ENCODE assay signal across 18 cellular contexts in genomic region chr11:66649903-66650302, GRCh38. TPM values are rescaled to one million over a fixed set of nuclear protein-coding genes. Genes with fewer than 3 reads are reported as not detected.
"Had no signal": no experiment of that assay in that cellular context is flagged by ENCODE, and none has a peak within 500 bp of the region (broad histone marks: within the 10 kb centered on the region; RNA-seq: fewer than 3 reads in every experiment).

No MANE protein-coding gene starts in this region.

- ATAC-seq: activated T-helper 17 cell treated with anti-CD3 and anti-CD28 coated beads, Interleukin-2, amount 50 U/mL, for 72 hours; mucosa of descending colon; stimulated activated memory B cell treated with anti-CD40 and anti-IgM and Interleukin-4, amounts not matched to agents 10 μg/mL and 1 μg/mL and 100 μg/mL, for 72 hours; T-cell had no signal

- H3K9me3 Mint-ChIP-seq: activated CD4-positive, alpha-beta T cell treated with anti-CD3 and anti-CD28 coated beads, Interleukin-2, amount 10 ng/mL, durations not matched to agents 24 days and 14 days; activated T-helper 17 cell treated with anti-CD3 and anti-CD28 coated beads, Interleukin-2, amount 50 U/mL, for 72 hours; dendritic cell treated with granulocyte-macrophage colony-stimulating factor and Interleukin-4, amounts not matched to agents 40 ng/mL and 50 ng/mL, for 4 days; naive B cell; neural progenitor cell; stimulated activated memory B cell treated with anti-CD40 and anti-IgM and Interleukin-4, amounts not matched to agents 10 μg/mL and 1 μg/mL and 100 μg/mL, for 72 hours; T-cell had no signal

- H3K4me1 ChIP-seq: neural progenitor cell had no signal

- H3K36me3 ChIP-seq: ovary had no signal

- H3K4me3 ChIP-seq: mucosa of descending colon, neural progenitor cell, ovary, sigmoid colon, thyroid gland had no signal

- H3K27me3 Mint-ChIP-seq: activated CD4-positive, alpha-beta T cell treated with anti-CD3 and anti-CD28 coated beads, Interleukin-2, amount 10 ng/mL, durations not matched to agents 24 days and 14 days; activated T-helper 17 cell treated with anti-CD3 and anti-CD28 coated beads, Interleukin-2, amount 50 U/mL, for 72 hours; dendritic cell treated with granulocyte-macrophage colony-stimulating factor and Interleukin-4, amounts not matched to agents 40 ng/mL and 50 ng/mL, for 4 days; naive B cell; stimulated activated memory B cell treated with anti-CD40 and anti-IgM and Interleukin-4, amounts not matched to agents 10 μg/mL and 1 μg/mL and 100 μg/mL, for 72 hours; T-cell had no signal

- H3K27ac Mint-ChIP-seq: activated CD4-positive, alpha-beta T cell treated with anti-CD3 and anti-CD28 coated beads, Interleukin-2, amount 10 ng/mL, durations not matched to agents 24 days and 14 days; activated T-helper 17 cell treated with anti-CD3 and anti-CD28 coated beads, Interleukin-2, amount 50 U/mL, for 72 hours; dendritic cell treated with granulocyte-macrophage colony-stimulating factor and Interleukin-4, amounts not matched to agents 40 ng/mL and 50 ng/mL, for 4 days; neural progenitor cell; stimulated activated memory B cell treated with anti-CD40 and anti-IgM and Interleukin-4, amounts not matched to agents 10 μg/mL and 1 μg/mL and 100 μg/mL, for 72 hours had no signal

- H3K27me3 ChIP-seq: neural progenitor cell, ovary, sigmoid colon, thyroid gland had no signal

- DNase-seq: activated CD4-positive, alpha-beta T cell treated with anti-CD3 and anti-CD28 coated beads, Interleukin-2, amount 10 ng/mL, durations not matched to agents 24 days and 14 days; activated naive CD4-positive, alpha-beta T cell; activated T-cell treated with anti-CD3 and anti-CD28 coated beads for 4 hours; effector memory CD4-positive, alpha-beta T cell; mesenchymal stem cell; mucosa of descending colon; naive B cell; ovary; sigmoid colon; stimulated activated CD4-positive, alpha-beta T cell treated with anti-CD3 and anti-CD28 coated beads, Interleukin-4, amount 100 ng/mL, for 24 hours; T-cell; T1000; thyroid gland had no signal

- H3K4me3 Mint-ChIP-seq: activated CD4-positive, alpha-beta T cell treated with anti-CD3 and anti-CD28 coated beads, Interleukin-2, amount 10 ng/mL, durations not matched to agents 24 days and 14 days; activated T-helper 17 cell treated with anti-CD3 and anti-CD28 coated beads, Interleukin-2, amount 50 U/mL, for 72 hours; dendritic cell treated with granulocyte-macrophage colony-stimulating factor and Interleukin-4, amounts not matched to agents 40 ng/mL and 50 ng/mL, for 4 days; naive B cell; neural progenitor cell; stimulated activated memory B cell treated with anti-CD40 and anti-IgM and Interleukin-4, amounts not matched to agents 10 μg/mL and 1 μg/mL and 100 μg/mL, for 72 hours; T-cell had no signal

- H2AFZ ChIP-seq: neural progenitor cell had no signal

- H3K4me2 ChIP-seq: neural progenitor cell had no signal

- H3K27ac ChIP-seq: neural progenitor cell, ovary, sigmoid colon, thyroid gland had no signal

RNA-seq across cellular contexts. Expression of gene CCDC87, which starts 57.0 kb away (rescaled TPM):
- total RNA-seq: urinary bladder had no signal
